In the genomic region with DNA sequence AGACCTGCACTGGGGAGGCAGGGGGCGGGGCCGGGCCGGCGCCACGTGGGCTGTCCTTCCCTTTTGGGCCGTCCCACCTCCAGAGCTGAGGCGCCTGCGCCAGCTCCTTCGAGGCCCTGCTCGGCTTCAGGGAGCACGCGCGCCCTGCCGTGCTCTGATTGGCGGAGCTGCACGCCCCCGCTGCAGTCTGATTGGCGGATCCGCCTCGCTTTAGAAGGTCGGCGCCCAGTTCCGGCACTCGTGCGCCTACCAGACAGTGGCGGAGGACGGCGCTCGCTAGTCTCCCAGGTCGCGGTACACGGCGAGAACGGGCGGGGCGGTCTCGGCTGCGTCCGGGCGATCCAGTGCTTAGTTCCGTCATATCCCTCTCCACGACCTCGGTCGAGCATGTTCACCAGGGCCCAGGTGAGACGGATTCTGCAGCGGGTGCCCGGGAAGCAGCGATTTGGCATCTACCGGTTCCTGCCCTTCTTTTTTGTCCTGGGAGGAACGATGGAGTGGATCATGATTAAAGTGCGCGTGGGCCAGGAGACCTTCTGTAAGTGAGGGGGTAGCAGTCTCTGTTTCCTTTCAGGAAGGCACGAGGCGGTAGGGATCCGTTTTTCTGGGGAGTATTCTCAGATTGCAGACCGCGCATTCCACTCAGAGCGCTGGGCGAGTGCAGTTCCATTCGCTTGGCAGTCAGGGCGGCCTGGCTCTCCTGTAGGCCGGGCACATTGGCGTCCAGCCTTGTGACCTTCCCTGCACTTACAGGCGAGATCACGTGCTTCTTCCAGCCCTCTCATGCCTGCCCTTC, we compare ENCODE assay signal across 8 cellular contexts. TPM values are rescaled to one million over a fixed set of nuclear protein-coding genes. Genes with fewer than 3 reads are reported as not detected.
DNase-seq lines count a peak whose midpoint lies in the region; ATAC-seq and FAIRE-seq lines count a peak whose summit lies in the region.

A gene with protein sequence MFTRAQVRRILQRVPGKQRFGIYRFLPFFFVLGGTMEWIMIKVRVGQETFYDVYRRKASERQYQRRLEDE (plus strand): TSS at position 237 of the 796 bp plus-strand sequence. CDS start 151 bp downstream, at position 388.

- DNase-seq in Caki2 (ENCODE audit: low read depth), result peak; percentile 97
- peak; percentile 98 for DNase-seq in HTR-8/SVneo (ENCODE audit: insufficient read length, low spot score)
- peak; percentile 97 for DNase-seq in NOMO-1 treated with DMSO at 0.1 percent for 48 hours (lab: John Stamatoyannopoulos, UW; ENCODE audit: unreplicated experiment)
- DNase-seq in activated CD8-positive, alpha-beta memory T cell treated with anti-CD3 and anti-CD28 coated beads for 48 hours (ENCODE audit: low read depth in 2 of 3, low spot score in 2 of 3), result peak; percentile 85 to 97 (median 90)
- DNase-seq in effector memory CD8-positive, alpha-beta T cell, result peak; percentile 93 to 96 (median 94)
- peak; percentile 86 to 96 for DNase-seq in memory B cell (ENCODE audit: low spot score in 2 of 2)
- DNase-seq in stimulated activated CD8-positive, alpha-beta memory T cell treated with anti-CD3 and anti-CD28 coated beads, Interleukin-12 subunit alpha, Interleukin-12 subunit beta, amount 100 ng/mL, for 1 hour (ENCODE audit: low read depth), result peak; percentile 95

- no peaks in the 10 kb centered on the region for H3K27me3 Mint-ChIP-seq in effector memory CD8-positive, alpha-beta T cell
- no peaks in the 10 kb centered on the region for H3K27me3 Mint-ChIP-seq in memory B cell

- H3K9me3 Mint-ChIP-seq in effector memory CD8-positive, alpha-beta T cell, result no peaks in the 10 kb centered on the region
- H3K9me3 Mint-ChIP-seq in memory B cell, result no peaks in the 10 kb centered on the region

- peaks cover 33 to 49% of the 10 kb centered on the region in 2 donors for H3K4me1 Mint-ChIP-seq in effector memory CD8-positive, alpha-beta T cell (ENCODE audit: low read depth in 2 of 2)
- peaks cover 28% of the 10 kb centered on the region for H3K4me1 Mint-ChIP-seq in memory B cell

- peaks cover 39% of the 10 kb centered on the region for H3K36me3 Mint-ChIP-seq in effector memory CD8-positive, alpha-beta T cell (ENCODE audit: insufficient read depth)
- peaks cover 7% of the 10 kb centered on the region for H3K36me3 Mint-ChIP-seq in memory B cell

- H3K4me3 Mint-ChIP-seq in effector memory CD8-positive, alpha-beta T cell, result peak within 1 kb of the TSS; percentile 93 to 99
- peak within 1 kb of the TSS; percentile 96 for H3K4me3 Mint-ChIP-seq in memory B cell

- H3K27ac Mint-ChIP-seq in effector memory CD8-positive, alpha-beta T cell, result peak within 1 kb of the TSS; percentile 94 to 99
- peak within 1 kb of the TSS; percentile 97 for H3K27ac Mint-ChIP-seq in memory B cell

- in situ Hi-C loops in Caki2 (cut with HindIII; ENCODE audit: low pct_unique_long_range_greater_than_20kb, low sequenced_read_pairs), result no loop called here

- FAIRE-seq in HTR-8/SVneo (lab: Jason Lieb, UNC), result peak; percentile 98

- ATAC-seq in GM21381 (IDR thresholded peaks at IDR 0.05; ENCODE audit: unreplicated experiment) (peak; percentile 83), memory B cell (ENCODE audit: low read depth) (peak; percentile 89)
- ATAC-seq in effector memory CD8-positive, alpha-beta T cell (replicated peaks), result peak; percentile 88

RNA-seq across cellular contexts. Expression of the gene that starts here (rescaled TPM):
- total RNA-seq in Caki2 (2014; rRNA removed; shearing (Covaris generic); ENCODE audit: low replicate concordance), result 1.8 and 35.7 TPM in 2 replicates

Comparison
In these comparisons a context has a peak if more than half of its experiments do, and no peak if none do; other contexts are left out.
1. Peak in every context shown above with its lines: DNase-seq and ATAC-seq.